22 cellular contexts compared by ENCODE assay signal in genomic region chr17:36470499-36470898, GRCh38. TPM values are rescaled to one million over a fixed set of nuclear protein-coding genes. Genes with fewer than 3 reads are reported as not detected.
DNase-seq lines count a peak whose midpoint lies in the region; ATAC-seq and TF ChIP-seq lines count a peak whose summit lies in the region.
"Had no signal": no experiment of that assay in that cellular context is flagged by ENCODE, and none has a peak within 500 bp of the region (broad histone marks: within the 10 kb centered on the region; RNA-seq: fewer than 3 reads in every experiment).

No MANE protein-coding gene starts in this region.

- peaks cover 13% of the 10 kb centered on the region for H3K4me1 Mint-ChIP-seq in activated B cell treated with CpG ODN at 0.5 μM for 24 hours
- H3K4me1 Mint-ChIP-seq in stimulated activated memory B cell treated with anti-CD40 and anti-IgM and Interleukin-4, amounts not matched to agents 10 μg/mL and 1 μg/mL and 100 μg/mL, for 72 hours, result peaks cover 14% of the 10 kb centered on the region

- TF ChIP-seq CTCF in activated B cell treated with CpG ODN at 0.5 μM for 24 hours (IDR thresholded peaks at IDR 0.05), result no peak

- DNase-seq in Karpas-422 (peak; percentile 83), activated B cell treated with CpG ODN at 0.5 μM for 24 hours (no peak), NCI-H446 treated with DMSO at 0.1 percent for 48 hours (lab: John Stamatoyannopoulos, UW) (no peak), SW480 (ENCODE audit: low spot score) (no peak)
- DNase-seq: Caco-2; CD8-positive, alpha-beta T cell; DMS 273 treated with DMSO at 0.1 percent for 48 hours; DND-41; GOT3; HCEC 1CT; NCI-H2029; NCI-H446; NCI-H526; NCI-H82; NK-92 treated with Interleukin-12 subunit alpha and Interleukin-12 subunit beta, amount 100 ng/mL, for 24 hours; SHP77 treated with DMSO at 0.1 percent for 48 hours had no signal

- H3K9me3 Mint-ChIP-seq in activated B cell treated with CpG ODN at 0.5 μM for 24 hours, result no peaks in the 10 kb centered on the region
- no peaks in the 10 kb centered on the region for H3K9me3 Mint-ChIP-seq in stimulated activated memory B cell treated with anti-CD40 and anti-IgM and Interleukin-4, amounts not matched to agents 10 μg/mL and 1 μg/mL and 100 μg/mL, for 72 hours
- H3K9me3 Mint-ChIP-seq: CD8-positive, alpha-beta T cell had no signal

- no peak overlapping the region for H3K27ac ChIP-seq in BLaER1
- no peak overlapping the region for H3K27ac ChIP-seq in Karpas-422 (ENCODE audit: low read length)
- H3K27ac ChIP-seq: C4-2B, HL-60, RWPE1 had no signal

- no peaks in the 10 kb centered on the region for H3K36me3 Mint-ChIP-seq in activated B cell treated with CpG ODN at 0.5 μM for 24 hours (ENCODE audit: low read depth)
- no peaks in the 10 kb centered on the region for H3K36me3 Mint-ChIP-seq in stimulated activated memory B cell treated with anti-CD40 and anti-IgM and Interleukin-4, amounts not matched to agents 10 μg/mL and 1 μg/mL and 100 μg/mL, for 72 hours
- H3K36me3 Mint-ChIP-seq: CD8-positive, alpha-beta T cell had no signal

- H3K27me3 Mint-ChIP-seq in activated B cell treated with CpG ODN at 0.5 μM for 24 hours, result peaks cover 22% of the 10 kb centered on the region
- peaks cover 37% of the 10 kb centered on the region for H3K27me3 Mint-ChIP-seq in stimulated activated memory B cell treated with anti-CD40 and anti-IgM and Interleukin-4, amounts not matched to agents 10 μg/mL and 1 μg/mL and 100 μg/mL, for 72 hours

- H3K4me1 ChIP-seq in BLaER1 (peaks cover 34% of the 10 kb centered on the region), Karpas-422 (ENCODE audit: low read length) (peaks cover 29% of the 10 kb centered on the region)

- H3K9ac ChIP-seq in BLaER1, result no peak overlapping the region
- H3K9ac ChIP-seq in Karpas-422 (ENCODE audit: low read length), result no peak overlapping the region

- ATAC-seq in activated B cell treated with CpG ODN at 0.5 μM for 24 hours (ENCODE audit: low read depth), result peak; percentile 75
- peak; percentile 60 for ATAC-seq in stimulated activated memory B cell treated with anti-CD40 and anti-IgM and Interleukin-4, amounts not matched to agents 10 μg/mL and 1 μg/mL and 100 μg/mL, for 72 hours
- no peak for ATAC-seq in GM18907 (IDR thresholded peaks at IDR 0.05; ENCODE audit: unreplicated experiment)
- ATAC-seq: CD8-positive, alpha-beta T cell had no signal

- H3K79me2 ChIP-seq in Karpas-422 (ENCODE audit: low read length), result no peaks in the 10 kb centered on the region

- intact Hi-C loops in activated B cell treated with CpG ODN at 0.5 μM for 24 hours (cut with micrococcal nuclease), result no loop called here

- no peak overlapping the region for H3K27ac Mint-ChIP-seq in activated B cell treated with CpG ODN at 0.5 μM for 24 hours
- H3K27ac Mint-ChIP-seq in stimulated activated memory B cell treated with anti-CD40 and anti-IgM and Interleukin-4, amounts not matched to agents 10 μg/mL and 1 μg/mL and 100 μg/mL, for 72 hours, result no peak overlapping the region
- H3K27ac Mint-ChIP-seq: CD8-positive, alpha-beta T cell had no signal

- no peak overlapping the region for H3K4me3 Mint-ChIP-seq in activated B cell treated with CpG ODN at 0.5 μM for 24 hours
- no peak overlapping the region for H3K4me3 Mint-ChIP-seq in stimulated activated memory B cell treated with anti-CD40 and anti-IgM and Interleukin-4, amounts not matched to agents 10 μg/mL and 1 μg/mL and 100 μg/mL, for 72 hours
- H3K4me3 Mint-ChIP-seq: CD8-positive, alpha-beta T cell had no signal

- H3K4me2 ChIP-seq in BLaER1 (peak overlapping the region; percentile 55), Karpas-422 (ENCODE audit: low read depth, low read length, poor library complexity, severe bottlenecking) (peak overlapping the region; percentile 1)

- H2AFZ ChIP-seq in Karpas-422 (ENCODE audit: low read length), result no peak overlapping the region

- CTCF ChIA-PET in activated B cell treated with CpG ODN at 0.5 μM for 24 hours (lab: Charles Lee), result no interaction called here

- H3K9me3 ChIP-seq in BLaER1 (no peaks in the 10 kb centered on the region), Karpas-422 (ENCODE audit: low read length) (no peaks in the 10 kb centered on the region)
- H3K9me3 ChIP-seq: Caco-2 had no signal

- no peaks in the 10 kb centered on the region for H4K20me1 ChIP-seq in BLaER1
- no peaks in the 10 kb centered on the region; the same call in 1 of the 2 replicates for H4K20me1 ChIP-seq in Karpas-422 (ENCODE audit: insufficient read depth, low read depth, low read length)

- H3K27me3 ChIP-seq in BLaER1, result no peaks in the 10 kb centered on the region; the same call in 1 of the 2 replicates
- H3K27me3 ChIP-seq in Karpas-422 (ENCODE audit: low read length), result no peaks in the 10 kb centered on the region

- H3K4me3 ChIP-seq in BLaER1, result no peak overlapping the region
- no peak overlapping the region for H3K4me3 ChIP-seq in Karpas-422 (ENCODE audit: low read length)

- POLR2A ChIA-PET in activated B cell treated with CpG ODN at 0.5 μM for 24 hours (lab: Charles Lee), result interaction anchor here (0.5 kb wide), 1 partner anchor 1362 kb away, joined by 5 read pairs; no protein-coding TSS in a partner anchor

- H3K36me3 ChIP-seq in BLaER1 (no peaks in the 10 kb centered on the region), Karpas-422 (ENCODE audit: insufficient read depth, low read length) (no peaks in the 10 kb centered on the region)

- no peaks in the 10 kb centered on the region for H3K9me2 ChIP-seq in Karpas-422 (replicated peaks; ENCODE audit: insufficient read depth, low read length)

RNA-seq across cellular contexts. Expression of gene ZNHIT3, which starts 16.0 kb away (rescaled TPM):
- total RNA-seq in Karpas-422 (2014; rRNA removed; shearing (Covaris generic); ENCODE audit: low replicate concordance), result 34.0 and 72.1 TPM in 2 replicates
- total RNA-seq in activated B cell treated with CpG ODN at 0.5 μM for 24 hours, result 35.5 and 37.0 TPM in 2 replicates
